Comparison of ENCODE assay signal across 23 cellular contexts in genomic region chr17:8859804-8860430, GRCh38. TPM values are rescaled to one million over a fixed set of nuclear protein-coding genes. Genes with fewer than 3 reads are reported as not detected.
DNase-seq lines count a peak whose midpoint lies in the region; ATAC-seq, FAIRE-seq and TF ChIP-seq lines count a peak whose summit lies in the region.
"Had no signal": no experiment of that assay in that cellular context is flagged by ENCODE, and none has a peak within 500 bp of the region (broad histone marks: within the 10 kb centered on the region; RNA-seq: fewer than 3 reads in every experiment).

No MANE protein-coding gene starts in this region.

- H3K9ac ChIP-seq in H1 (replicated peaks in 1 of 4; ENCODE audit: extremely low read depth in 1 of 4, low read depth in 3 of 4, low read length in 3 of 4): no peak overlapping the region; a peak in 1 of 7 replicates

- no peak for TF ChIP-seq EP300 in H1 (IDR thresholded peaks at IDR 0.05; ENCODE audit: borderline replicate concordance in 1 of 2, low read depth in 2 of 2, low read length in 2 of 2)

- H3K36me3 Mint-ChIP-seq in natural killer cell treated with Interleukin-12 subunit alpha and Interleukin-12 subunit beta and Interleukin-15 and Interleukin-18, amount 100 ng/mL, for 72 hours: no peaks in the 10 kb centered on the region
- no peaks in the 10 kb centered on the region for H3K36me3 Mint-ChIP-seq in natural killer cell
- H3K36me3 Mint-ChIP-seq in stimulated activated memory B cell treated with anti-CD40 and anti-IgM and Interleukin-4, amounts not matched to agents 10 μg/mL and 1 μg/mL and 100 μg/mL, for 72 hours: peaks cover 11% of the 10 kb centered on the region
- H3K36me3 Mint-ChIP-seq: naive B cell had no signal

- H3K27me3 Mint-ChIP-seq in natural killer cell treated with Interleukin-12 subunit alpha and Interleukin-12 subunit beta and Interleukin-15 and Interleukin-18, amount 100 ng/mL, for 72 hours: no peaks in the 10 kb centered on the region
- H3K27me3 Mint-ChIP-seq in natural killer cell (ENCODE audit: low read depth in 2 of 2): no peaks in the 10 kb centered on the region
- H3K27me3 Mint-ChIP-seq in stimulated activated memory B cell treated with anti-CD40 and anti-IgM and Interleukin-4, amounts not matched to agents 10 μg/mL and 1 μg/mL and 100 μg/mL, for 72 hours: no peaks in the 10 kb centered on the region
- H3K27me3 Mint-ChIP-seq: activated B cell treated with CpG ODN at 0.5 μM for 24 hours; CD8-positive, alpha-beta memory T cell; naive B cell; progenitor cell of endocrine pancreas had no signal

- CTCF ChIA-PET in H1 (lab: Charles Lee; ENCODE audit: partially characterized antibody): interaction anchor here (1.2 to 1.6 kb wide), 3 partner anchors 11 to 28 kb away, joined by 4 read pairs; no protein-coding TSS in a partner anchor

- H4K20me1 ChIP-seq in H1 (replicated peaks in 1 of 2; ENCODE audit: control insufficient read depth in 1 of 2, insufficient read depth in 2 of 2, low read length in 2 of 2): no peaks in the 10 kb centered on the region

- no peak overlapping the region for H3K14ac ChIP-seq in H1 (ENCODE audit: insufficient read length)

- H2BK5ac ChIP-seq in H1 (ENCODE audit: low read depth, low read length): no peak overlapping the region

- no peak for TF ChIP-seq RAD21 in H1 (IDR thresholded peaks at IDR 0.05 in 1 of 2, conservative IDR thresholded peaks at IDR 0.05 in 1 of 2; ENCODE audit: low read depth in 2 of 2, low read length in 2 of 2)

- no peaks in the 10 kb centered on the region for H3K23me2 ChIP-seq in H1 (ENCODE audit: low read depth, low read length)

- H3K9me3 ChIP-seq in RWPE2 (ENCODE audit: severe bottlenecking) (no peaks in the 10 kb centered on the region), H1 (ENCODE audit: insufficient read depth in 2 of 2, low read depth in 1 of 2, low read length in 1 of 2) (no peaks in the 10 kb centered on the region)
- H3K9me3 ChIP-seq: gastroesophageal sphincter, stomach had no signal

- FAIRE-seq in H1 (lab: Jason Lieb, UNC): no peak
- FAIRE-seq: kidney had no signal

- no peak overlapping the region for H3K18ac ChIP-seq in H1 (ENCODE audit: extremely low read depth, low read length)

- no peak overlapping the region for H3K4me2 ChIP-seq in H1 (ENCODE audit: insufficient read depth in 1 of 2, low read depth in 2 of 2, low read length in 2 of 2)

- H3K4me3 Mint-ChIP-seq in natural killer cell treated with Interleukin-12 subunit alpha and Interleukin-12 subunit beta and Interleukin-15 and Interleukin-18, amount 100 ng/mL, for 72 hours: peak overlapping the region; percentile 77
- H3K4me3 Mint-ChIP-seq in natural killer cell: no peak overlapping the region
- H3K4me3 Mint-ChIP-seq in stimulated activated memory B cell treated with anti-CD40 and anti-IgM and Interleukin-4, amounts not matched to agents 10 μg/mL and 1 μg/mL and 100 μg/mL, for 72 hours: no peak overlapping the region
- H3K4me3 Mint-ChIP-seq: activated B cell treated with CpG ODN at 0.5 μM for 24 hours; CD8-positive, alpha-beta memory T cell had no signal

- H2BK12ac ChIP-seq in H1 (ENCODE audit: low read depth, low read length): no peak overlapping the region

- H2BK120ac ChIP-seq in H1 (replicated peaks; ENCODE audit: low read depth, low read length): no peak overlapping the region

- DNase-seq in natural killer cell treated with Interleukin-12 subunit alpha and Interleukin-12 subunit beta and Interleukin-15 and Interleukin-18, amount 100 ng/mL, for 72 hours (ENCODE audit: low spot score): no peak
- DNase-seq in natural killer cell (no peak), RWPE2 (ENCODE audit: low spot score) (no peak), H1 (ENCODE audit: low read depth in 1 of 2, low spot score in 2 of 2) (no peak), NCI-H82 (lab: John Stamatoyannopoulos, UW) (no peak), C1 segment of cervical spinal cord (lab: John Stamatoyannopoulos, UW) (no peak)
- DNase-seq: activated B cell treated with CpG ODN at 0.5 μM for 24 hours; activated gamma-delta T cell treated with Interleukin-2 at 50 U/mL for 16 hours; CD8-positive, alpha-beta memory T cell; GF-D8; HCEC 1CT; Karpas-422; kidney; naive B cell; NCI-H1930; NCI-H345; stomach had no signal

- H3K27ac Mint-ChIP-seq in natural killer cell treated with Interleukin-12 subunit alpha and Interleukin-12 subunit beta and Interleukin-15 and Interleukin-18, amount 100 ng/mL, for 72 hours: peak overlapping the region; percentile 45 to 83
- H3K27ac Mint-ChIP-seq in natural killer cell: no peak overlapping the region
- H3K27ac Mint-ChIP-seq in stimulated activated memory B cell treated with anti-CD40 and anti-IgM and Interleukin-4, amounts not matched to agents 10 μg/mL and 1 μg/mL and 100 μg/mL, for 72 hours: peak overlapping the region; percentile 88
- H3K27ac Mint-ChIP-seq: progenitor cell of endocrine pancreas had no signal

- peaks cover 36 to 41% of the 10 kb centered on the region in 2 donors for H3K4me1 Mint-ChIP-seq in natural killer cell treated with Interleukin-12 subunit alpha and Interleukin-12 subunit beta and Interleukin-15 and Interleukin-18, amount 100 ng/mL, for 72 hours (ENCODE audit: low read depth in 2 of 2)
- peaks cover 24 to 27% of the 10 kb centered on the region in 2 donors for H3K4me1 Mint-ChIP-seq in natural killer cell
- H3K4me1 Mint-ChIP-seq in stimulated activated memory B cell treated with anti-CD40 and anti-IgM and Interleukin-4, amounts not matched to agents 10 μg/mL and 1 μg/mL and 100 μg/mL, for 72 hours: peaks cover 53% of the 10 kb centered on the region

- TF ChIP-seq CTCF in natural killer cell (IDR thresholded peaks at IDR 0.05) (no peak), RWPE2 (IDR thresholded peaks at IDR 0.05; ENCODE audit: poor library complexity, severe bottlenecking) (no peak), H1 (IDR thresholded peaks at IDR 0.05; ENCODE audit: control extremely low read depth in 1 of 3, insufficient read depth in 1 of 3, low read depth in 1 of 3, low read length in 3 of 3) (no peak)

- no peaks in the 10 kb centered on the region for H3K9me3 Mint-ChIP-seq in natural killer cell treated with Interleukin-12 subunit alpha and Interleukin-12 subunit beta and Interleukin-15 and Interleukin-18, amount 100 ng/mL, for 72 hours
- H3K9me3 Mint-ChIP-seq in natural killer cell: no peaks in the 10 kb centered on the region
- no peaks in the 10 kb centered on the region for H3K9me3 Mint-ChIP-seq in stimulated activated memory B cell treated with anti-CD40 and anti-IgM and Interleukin-4, amounts not matched to agents 10 μg/mL and 1 μg/mL and 100 μg/mL, for 72 hours
- H3K9me3 Mint-ChIP-seq: activated B cell treated with CpG ODN at 0.5 μM for 24 hours; CD8-positive, alpha-beta memory T cell had no signal

- no peak overlapping the region for H4K8ac ChIP-seq in H1 (ENCODE audit: extremely low read depth, insufficient read depth, low read length)

- H4K5ac ChIP-seq in H1 (ENCODE audit: insufficient read length, low read depth, low read length): no peak overlapping the region

- no peak overlapping the region for H2BK20ac ChIP-seq in H1 (ENCODE audit: low read length)

- no peak overlapping the region for H2AK5ac ChIP-seq in H1 (ENCODE audit: low read depth, low read length)

- no peak for ATAC-seq in natural killer cell treated with Interleukin-12 subunit alpha and Interleukin-12 subunit beta and Interleukin-15 and Interleukin-18, amount 100 ng/mL, for 72 hours
- no peak for ATAC-seq in natural killer cell
- no peak for ATAC-seq in RWPE2 (ENCODE audit: low read depth)
- no peak for ATAC-seq in stimulated activated memory B cell treated with anti-CD40 and anti-IgM and Interleukin-4, amounts not matched to agents 10 μg/mL and 1 μg/mL and 100 μg/mL, for 72 hours
- ATAC-seq in GM19467 (IDR thresholded peaks at IDR 0.05; ENCODE audit: unreplicated experiment): no peak
- ATAC-seq: esophagus mucosa, gastroesophageal sphincter had no signal

- no peak overlapping the region for H2BK15ac ChIP-seq in H1 (ENCODE audit: low read length)

- no peak overlapping the region for H3K4me3 ChIP-seq in RWPE2 (ENCODE audit: severe bottlenecking)
- no peak overlapping the region for H3K4me3 ChIP-seq in H1 (ENCODE audit: extremely low read depth in 1 of 4, insufficient read depth in 2 of 4, low read depth in 3 of 4, low read length in 4 of 4)
- H3K4me3 ChIP-seq: gastroesophageal sphincter, stomach had no signal

- POLR2A ChIA-PET in H1 (lab: Charles Lee; ENCODE audit: partially characterized antibody): no interaction called here

- H2AFZ ChIP-seq in H1 (ENCODE audit: low read length): 0 out of 2 replicates have a peak overlapping the region, but pooled peaks have one; percentile 59

- H3K56ac ChIP-seq in H1 (replicated peaks; ENCODE audit: insufficient read length, low read depth, low read length): no peak overlapping the region

- 86% methylated on average over 13 of the region's 14 CpGs; no CpG with 5 or more reads in 1 of the 2 experiments for WGBS in H1 (ENCODE audit: extremely low coverage in 1 of 2, insufficient coverage in 1 of 2, insufficient read length in 1 of 2, insufficient replicate concordance in 2 of 2, low coverage in 1 of 2, low lambda C conversion rate in 2 of 2, missing lambda C conversion rate in 1 of 2), 2 experiments

- no peaks in the 10 kb centered on the region for H3K27me3 ChIP-seq in RWPE2 (ENCODE audit: insufficient read depth, poor library complexity, severe bottlenecking)
- no peaks in the 10 kb centered on the region for H3K27me3 ChIP-seq in H1 (replicated peaks in 1 of 4; ENCODE audit: control insufficient read depth in 3 of 4, extremely low read depth in 1 of 4, insufficient read depth in 3 of 4, low read length in 3 of 4)

- H3K4ac ChIP-seq in H1 (replicated peaks; ENCODE audit: insufficient read length, low read depth, low read length): no peak overlapping the region

- intact Hi-C loops in natural killer cell (cut with micrococcal nuclease): no loop called here

- TF ChIP-seq POLR2A in H1 (IDR thresholded peaks at IDR 0.05; ENCODE audit: control extremely low read depth in 1 of 2, low read depth in 2 of 2, low read length in 2 of 2): no peak

- H3K36me3 ChIP-seq in RWPE2 (ENCODE audit: low read depth) (no peaks in the 10 kb centered on the region), H1 (ENCODE audit: control insufficient read depth in 2 of 4, insufficient read depth in 4 of 4, low read length in 3 of 4) (no peaks in the 10 kb centered on the region)
- H3K36me3 ChIP-seq: gastroesophageal sphincter, stomach had no signal

- no peaks in the 10 kb centered on the region for H3K79me2 ChIP-seq in H1 (ENCODE audit: control insufficient read depth in 1 of 2, insufficient read depth in 2 of 2, low read length in 2 of 2)

- H3K4me1 ChIP-seq in RWPE2 (ENCODE audit: insufficient read depth, poor library complexity, severe bottlenecking) (peaks cover 21% of the 10 kb centered on the region), H1 (replicated peaks in 1 of 4; ENCODE audit: control insufficient read depth in 3 of 4, insufficient read depth in 4 of 4, low read length in 3 of 4) (peaks cover 0 to 6% (median 1%) of the 10 kb centered on the region in 4 experiments; a peak in 4 of 7 replicates)
- H3K4me1 ChIP-seq: gastroesophageal sphincter had no signal

- H3K23ac ChIP-seq in H1 (ENCODE audit: insufficient read length): no peak overlapping the region

- peak overlapping the region; percentile 54 for H4K91ac ChIP-seq in H1 (replicated peaks; ENCODE audit: insufficient read length, low read length)

- no peaks in the 10 kb centered on the region for H3K79me1 ChIP-seq in H1 (ENCODE audit: low read depth, low read length)

- peak overlapping the region; percentile 88 for H3K27ac ChIP-seq in RWPE2 (ENCODE audit: poor library complexity, severe bottlenecking)
- H3K27ac ChIP-seq in H1 (ENCODE audit: low read depth, low read length): no peak overlapping the region
- H3K27ac ChIP-seq: gastroesophageal sphincter, stomach had no signal

RNA-seq across cellular contexts. Expression of gene PIK3R6, which starts 7.6 kb away (rescaled TPM):
- 1 to 10 TPM in 1 of 2 donors, under 1 TPM in 1; 0.81 to 6.2 TPM for total RNA-seq in natural killer cell treated with Interleukin-12 subunit alpha and Interleukin-12 subunit beta and Interleukin-15 and Interleukin-18, amount 100 ng/mL, for 72 hours
- 1 to 10 TPM in 2 of 3 donors, under 1 TPM in 1; 0.84 to 6.3 (median 1.4) TPM for total RNA-seq in natural killer cell
- total RNA-seq in H1 (2021; fragmentation: NEBNext Ultra II Directional; extraction: Animal tissue kit (Norgen Biotek cat#: 25700)): 0.23 and 0.24 TPM in 2 replicates
- polyA plus RNA-seq in H1 (2011; rRNA removed): 0.72 and 1.2 TPM in 2 replicates
- polyA plus RNA-seq in H1 (2011; cell fraction: cytosol; rRNA removed): 0.80 TPM
- polyA plus RNA-seq in H1 (2011; cell fraction: nucleus; rRNA removed): 0.93 TPM
- 0.29 to 1.2 TPM (median 0.74 TPM) in 4 replicates for polyA plus RNA-seq in H1 (2012, experiment 1 of 2)
- polyA plus RNA-seq in H1 (2012, experiment 2 of 2): 0.31 TPM
- polyA plus RNA-seq in H1 (2013, experiment 1 of 2): 0.04 TPM
- 0.04 TPM for polyA plus RNA-seq in H1 (2013, experiment 2 of 2)
- polyA minus RNA-seq in H1 (2011; rRNA and poly(A)+ RNA removed): 0.73 and 1.6 TPM in 2 replicates
- not detected for polyA minus RNA-seq in H1 (2011; cell fraction: cytosol; rRNA and poly(A)+ RNA removed)
- 1.00 TPM for polyA minus RNA-seq in H1 (2011; cell fraction: nucleus; rRNA and poly(A)+ RNA removed)
- total RNA-seq: HT1080 had no signal

Comparison
In these comparisons a context has a peak if more than half of its experiments do, and no peak if none do; other contexts are left out.
1. H3K27ac Mint-ChIP-seq: peak in natural killer cell treated with Interleukin-12 subunit alpha and Interleukin-12 subunit beta and Interleukin-15 and Interleukin-18, amount 100 ng/mL, for 72 hours (2 of 2) and stimulated activated memory B cell treated with anti-CD40 and anti-IgM and Interleukin-4, amounts not matched to agents 10 μg/mL and 1 μg/mL and 100 μg/mL, for 72 hours (single experiment); none in natural killer cell (0 of 2).